In the genomic region with DNA sequence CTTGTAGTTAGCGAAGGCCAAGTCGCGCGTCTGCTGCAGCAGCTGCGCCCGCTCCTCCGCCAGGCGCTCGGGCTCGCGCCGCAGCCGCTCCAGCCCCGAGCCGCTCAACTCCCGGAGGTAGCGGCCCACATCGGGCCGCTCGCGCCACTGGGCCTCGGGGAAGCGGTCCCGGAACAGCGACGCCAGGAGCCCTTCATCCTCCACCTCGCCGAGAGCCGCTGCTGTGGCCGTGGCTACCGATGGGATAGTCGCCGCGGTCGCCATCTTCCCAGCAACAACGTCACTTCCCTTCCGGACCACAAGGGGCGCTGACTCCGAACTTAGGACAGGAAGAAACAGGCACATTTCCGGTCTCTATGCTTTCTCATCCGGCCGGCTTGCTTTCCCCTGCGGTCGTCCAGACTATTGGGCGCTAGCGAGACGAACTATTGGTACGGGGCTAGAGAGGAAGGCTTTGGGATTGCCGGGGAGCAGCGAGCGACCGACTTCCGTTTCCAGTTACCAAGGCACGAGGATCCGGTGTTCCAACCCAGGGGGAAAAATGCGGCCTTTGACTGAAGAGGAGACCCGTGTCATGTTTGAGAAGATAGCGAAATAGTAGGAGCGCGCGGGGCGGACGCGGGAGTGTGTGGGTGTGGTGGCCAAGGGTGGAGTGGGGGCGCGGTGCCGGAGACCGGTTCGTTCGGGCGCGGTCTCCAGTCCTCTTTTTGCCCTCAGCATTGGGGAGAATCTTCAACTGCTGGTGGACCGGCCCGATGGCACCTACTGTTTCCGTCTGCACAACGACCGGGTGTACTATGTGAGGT, we compare ENCODE assay signal across 8 cellular contexts. TPM values are rescaled to one million over a fixed set of nuclear protein-coding genes. Genes with fewer than 3 reads are reported as not detected.
A peak's percentile ranks its signal among the peaks of the same experiment; 100 is the strongest.
DNase-seq lines count a peak whose midpoint lies in the region; ATAC-seq and TF ChIP-seq lines count a peak whose summit lies in the region.

A gene with protein sequence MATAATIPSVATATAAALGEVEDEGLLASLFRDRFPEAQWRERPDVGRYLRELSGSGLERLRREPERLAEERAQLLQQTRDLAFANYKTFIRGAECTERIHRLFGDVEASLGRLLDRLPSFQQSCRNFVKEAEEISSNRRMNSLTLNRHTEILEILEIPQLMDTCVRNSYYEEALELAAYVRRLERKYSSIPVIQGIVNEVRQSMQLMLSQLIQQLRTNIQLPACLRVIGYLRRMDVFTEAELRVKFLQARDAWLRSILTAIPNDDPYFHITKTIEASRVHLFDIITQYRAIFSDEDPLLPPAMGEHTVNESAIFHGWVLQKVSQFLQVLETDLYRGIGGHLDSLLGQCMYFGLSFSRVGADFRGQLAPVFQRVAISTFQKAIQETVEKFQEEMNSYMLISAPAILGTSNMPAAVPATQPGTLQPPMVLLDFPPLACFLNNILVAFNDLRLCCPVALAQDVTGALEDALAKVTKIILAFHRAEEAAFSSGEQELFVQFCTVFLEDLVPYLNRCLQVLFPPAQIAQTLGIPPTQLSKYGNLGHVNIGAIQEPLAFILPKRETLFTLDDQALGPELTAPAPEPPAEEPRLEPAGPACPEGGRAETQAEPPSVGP (minus strand): TSS at position 276 of the 806 bp plus-strand sequence. CDS start 12 bp downstream, at position 264.
A gene (plus strand): TSS at position 484 of the 806 bp plus-strand sequence. CDS start 58 bp downstream, at position 542.

- POLR2A ChIA-PET in activated B cell treated with CpG ODN at 0.5 μM for 24 hours (lab: Charles Lee) = interaction anchor here (0.6 to 2.8 kb wide), 12 partner anchors 8 to 415 kb away, joined by 3 to 35 read pairs (median 4); a partner anchor contains a TSS

- H3K9me3 Mint-ChIP-seq in activated B cell treated with CpG ODN at 0.5 μM for 24 hours (no peaks in the 10 kb centered on the region), immature natural killer cell (no peaks in the 10 kb centered on the region)

- H3K4me3 Mint-ChIP-seq in activated B cell treated with CpG ODN at 0.5 μM for 24 hours (peak within 1 kb of the TSS; percentile 100), immature natural killer cell (peak within 1 kb of the TSS; percentile 97 to 100 (median 98))

- TF ChIP-seq CTCF in AG09319 (IDR thresholded peaks at IDR 0.05; ENCODE audit: low read depth, low read length) = peak; percentile 83
- TF ChIP-seq CTCF in activated B cell treated with CpG ODN at 0.5 μM for 24 hours (IDR thresholded peaks at IDR 0.05) = no peak

- in situ Hi-C loops in GM18951 (cut with MboI; ENCODE audit: low sequenced_read_pairs, unreplicated experiment) = no loop called here

- ATAC-seq in HG03196 (IDR thresholded peaks at IDR 0.05; ENCODE audit: unreplicated experiment) (peak; percentile 87), activated B cell treated with CpG ODN at 0.5 μM for 24 hours (ENCODE audit: low read depth) (peak; percentile 91)

- H3K36me3 Mint-ChIP-seq in activated B cell treated with CpG ODN at 0.5 μM for 24 hours (ENCODE audit: low read depth) (peaks cover 61% of the 10 kb centered on the region), immature natural killer cell (peaks cover 12 to 17% (median 15%) of the 10 kb centered on the region in 3 donors)

- DNase-seq in AG09319 (ENCODE audit: extremely low read depth, low read depth) (peak; percentile 95), NCI-H345 (lab: John Stamatoyannopoulos, UW) (peak; percentile 96), activated B cell treated with CpG ODN at 0.5 μM for 24 hours (peak; percentile 87), caudate nucleus (lab: John Stamatoyannopoulos, UW) (peak; percentile 57 to 98 (median 93)), immature natural killer cell (peak; percentile 91 to 92 (median 91)), smooth muscle cell of the brain vasculature (ENCODE audit: low read depth, low spot score) (peak; percentile 93)

- peaks cover 39% of the 10 kb centered on the region for H3K4me1 Mint-ChIP-seq in activated B cell treated with CpG ODN at 0.5 μM for 24 hours
- peaks cover 45 to 65% of the 10 kb centered on the region in 2 donors for H3K4me1 Mint-ChIP-seq in immature natural killer cell

- TF ChIP-seq POLR2A in GM18951 (IDR thresholded peaks at IDR 0.05; ENCODE audit: extremely low read depth, insufficient read depth, insufficient read length) = peak; percentile 89

- peak within 1 kb of the TSS; percentile 79 for H3K27ac ChIP-seq in caudate nucleus (ENCODE audit: low read depth, low read length)

- H3K27ac Mint-ChIP-seq in activated B cell treated with CpG ODN at 0.5 μM for 24 hours (peak within 1 kb of the TSS; percentile 99), immature natural killer cell (peak within 1 kb of the TSS; percentile 86 to 99 (median 97))

- intact Hi-C loops in activated B cell treated with CpG ODN at 0.5 μM for 24 hours (cut with micrococcal nuclease) = loop anchor here (1.0 to 2.0 kb wide), 7 partner anchors 9 to 416 kb away; a partner anchor contains a TSS

- H3K27me3 Mint-ChIP-seq in activated B cell treated with CpG ODN at 0.5 μM for 24 hours (no peaks in the 10 kb centered on the region), immature natural killer cell (ENCODE audit: low read depth in 3 of 3) (peaks cover 0 to 1% (median 1%) of the 10 kb centered on the region in 3 donors)

- CTCF ChIA-PET in activated B cell treated with CpG ODN at 0.5 μM for 24 hours (lab: Charles Lee) = interaction anchor here (1.1 to 1.7 kb wide), 2 partner anchors 10 to 27 kb away, joined by 5 to 6 read pairs; a partner anchor contains a TSS

RNA-seq across cellular contexts. Expression of the first gene that starts in this region (rescaled TPM):
- 40.5 and 45.4 TPM in 2 replicates for total RNA-seq in activated B cell treated with CpG ODN at 0.5 μM for 24 hours
- polyA plus RNA-seq in immature natural killer cell = 10 to 100 TPM; 36.6 to 52.0 (median 44.4) TPM

RNA-seq across cellular contexts. Expression of the second gene that starts in this region (rescaled TPM):
- total RNA-seq in activated B cell treated with CpG ODN at 0.5 μM for 24 hours = 42.4 and 44.3 TPM in 2 replicates
- polyA plus RNA-seq in immature natural killer cell = 10 to 100 TPM; 13.0 to 24.9 (median 23.2) TPM

Comparison
In these comparisons a context has a peak if more than half of its experiments do, and no peak if none do; other contexts are left out.
1. Peak in every context shown above with its lines: DNase-seq, ATAC-seq and H3K27ac ChIP-seq.